ENCODE assay signal across 1 cellular context in genomic region chr2:69741281-69742169, GRCh38.
TF ChIP-seq lines count a peak whose summit lies in the region.

ANXA4 (plus strand) TSS chr2:69742134; CDS start chr2:69781566, 39,432 bp downstream.

TF ChIP-seq in GM12878, 131 proteins besides CTCF, POLR2A, EP300 and RAD21 (continued from another document and continues in another):
- TF ChIP-seq E4F1 (IDR thresholded peaks at IDR 0.05; ENCODE audit: borderline replicate concordance, partially characterized antibody) (no peak), ATF7 (IDR thresholded peaks at IDR 0.05; ENCODE audit: low read depth) (no peak), IKZF2 (IDR thresholded peaks at IDR 0.05) (peak; percentile 87 to 88), ZNF24 (IDR thresholded peaks at IDR 0.05) (no peak), MAX (IDR thresholded peaks at IDR 0.05; ENCODE audit: low read depth, low read length) (peak; percentile 63; the same call in 1 of the 2 replicates), TCF3 (IDR thresholded peaks at IDR 0.05; ENCODE audit: borderline replicate concordance, insufficient read depth, low read depth, low read length) (peak; percentile 83), SPI1 (IDR thresholded peaks at IDR 0.05; ENCODE audit: borderline replicate concordance, insufficient read depth, low read depth, low read length) (peak; percentile 9; the same call in 1 of the 2 replicates), IRF5 (IDR thresholded peaks at IDR 0.05; ENCODE audit: borderline replicate concordance) (no peak), PKNOX1 (IDR thresholded peaks at IDR 0.05) (no peak), SMAD1 (IDR thresholded peaks at IDR 0.05; ENCODE audit: low read depth, partially characterized antibody) (no peak), NBN (IDR thresholded peaks at IDR 0.05) (no peak; the same call in 1 of the 2 replicates), MEF2B (IDR thresholded peaks at IDR 0.05; ENCODE audit: partially characterized antibody, poor library complexity, severe bottlenecking) (no peak), USF1 (IDR thresholded peaks at IDR 0.05; ENCODE audit: borderline replicate concordance, extremely low read length, insufficient read depth, low read depth, low read length) (peak; percentile 42), TCF7 (IDR thresholded peaks at IDR 0.05; ENCODE audit: borderline replicate concordance) (no peak), ZNF592 (IDR thresholded peaks at IDR 0.05) (no peak), SMARCA5 (IDR thresholded peaks at IDR 0.05) (no peak), MTA2 (IDR thresholded peaks at IDR 0.05; ENCODE audit: low read depth) (peak; percentile 52; the same call in 1 of the 2 replicates), STAT1 (conservative IDR thresholded peaks at IDR 0.05) (no peak), ZNF384 (IDR thresholded peaks at IDR 0.05; ENCODE audit: borderline replicate concordance, low read depth, low read length) (no peak), PRDM15 (CRISPR knock-in tag; IDR thresholded peaks at IDR 0.05) (no peak), ZNF274 (IDR thresholded peaks at IDR 0.05; ENCODE audit: insufficient read depth, insufficient read length) (no peak), ZNF207 (IDR thresholded peaks at IDR 0.05; ENCODE audit: borderline replicate concordance) (no peak), HDAC6 (IDR thresholded peaks at IDR 0.05; ENCODE audit: unreplicated experiment) (peak; percentile 66), SREBF2 (IDR thresholded peaks at IDR 0.05; ENCODE audit: low read length) (no peak), HCFC1 (IDR thresholded peaks at IDR 0.05; ENCODE audit: low read length) (no peak), HDGF (IDR thresholded peaks at IDR 0.05) (no peak), SMAD5 (IDR thresholded peaks at IDR 0.05; ENCODE audit: low read depth) (no peak), ETV6 (conservative IDR thresholded peaks at IDR 0.05 in 1 of 2, IDR thresholded peaks at IDR 0.05 in 1 of 2; ENCODE audit: borderline replicate concordance in 1 of 2, low read depth in 1 of 2) (no peak; a peak in 1 of 4 replicates), NFYA (IDR thresholded peaks at IDR 0.05; ENCODE audit: borderline replicate concordance, low read depth, low read length) (no peak), RAD51 (IDR thresholded peaks at IDR 0.05) (0 out of 2 replicates have a peak, but pooled peaks have one; percentile 12), RBBP5 (conservative IDR thresholded peaks at IDR 0.05) (no peak), SRF (IDR thresholded peaks at IDR 0.05; ENCODE audit: low read depth in 2 of 2, low read length in 2 of 2) (no peak), CEBPZ (IDR thresholded peaks at IDR 0.05; ENCODE audit: low read depth, low read length) (no peak), RUNX3 (IDR thresholded peaks at IDR 0.05; ENCODE audit: low read length) (peak; percentile 58; the same call in 1 of the 2 replicates), ELK1 (IDR thresholded peaks at IDR 0.05; ENCODE audit: low read depth, low read length) (no peak), SUZ12 (IDR thresholded peaks at IDR 0.05; ENCODE audit: unreplicated experiment) (no peak), ZZZ3 (IDR thresholded peaks at IDR 0.05; ENCODE audit: control insufficient read depth, insufficient read length, low read depth) (no peak)
